In the genomic region with DNA sequence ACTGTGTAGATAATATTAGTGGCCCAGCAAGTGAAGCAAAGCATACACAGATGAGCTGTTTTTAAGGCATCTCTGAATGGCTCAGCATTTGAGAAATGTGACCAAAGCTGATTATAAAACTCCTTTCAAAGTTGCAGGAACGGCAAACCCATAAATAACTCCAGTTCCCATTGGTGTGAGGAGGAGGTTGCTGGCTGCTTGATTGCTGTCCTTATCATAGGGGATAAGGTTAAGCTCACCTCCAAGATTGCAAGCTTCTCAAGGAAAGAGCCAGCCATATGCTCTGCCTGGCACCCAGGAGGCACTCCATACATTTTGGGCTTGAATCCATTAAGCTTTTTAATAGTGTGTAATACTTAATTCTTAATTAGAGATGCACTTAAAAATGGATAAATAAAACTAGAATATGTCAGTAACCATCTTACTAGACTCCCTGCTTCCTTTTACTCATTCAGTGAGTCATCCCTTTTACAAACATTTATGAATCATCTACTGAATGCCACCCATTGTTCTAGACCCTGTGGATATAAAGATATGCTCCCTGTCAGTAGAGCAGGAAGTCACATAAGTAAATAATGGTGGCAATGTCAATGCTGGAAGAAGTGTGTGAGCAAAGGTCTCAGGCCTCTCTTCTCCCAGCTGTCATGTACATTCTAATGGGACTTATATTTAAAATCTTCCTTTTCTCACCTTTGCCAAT, we compare ENCODE assay signal across 1 cellular context.
TF ChIP-seq lines count a peak whose summit lies in the region.

No MANE protein-coding gene starts in this region.

TF ChIP-seq in HEK293, 187 proteins besides CTCF, POLR2A, EP300 and RAD21 (continued from another document):
- TF ChIP-seq, protein P1, sequence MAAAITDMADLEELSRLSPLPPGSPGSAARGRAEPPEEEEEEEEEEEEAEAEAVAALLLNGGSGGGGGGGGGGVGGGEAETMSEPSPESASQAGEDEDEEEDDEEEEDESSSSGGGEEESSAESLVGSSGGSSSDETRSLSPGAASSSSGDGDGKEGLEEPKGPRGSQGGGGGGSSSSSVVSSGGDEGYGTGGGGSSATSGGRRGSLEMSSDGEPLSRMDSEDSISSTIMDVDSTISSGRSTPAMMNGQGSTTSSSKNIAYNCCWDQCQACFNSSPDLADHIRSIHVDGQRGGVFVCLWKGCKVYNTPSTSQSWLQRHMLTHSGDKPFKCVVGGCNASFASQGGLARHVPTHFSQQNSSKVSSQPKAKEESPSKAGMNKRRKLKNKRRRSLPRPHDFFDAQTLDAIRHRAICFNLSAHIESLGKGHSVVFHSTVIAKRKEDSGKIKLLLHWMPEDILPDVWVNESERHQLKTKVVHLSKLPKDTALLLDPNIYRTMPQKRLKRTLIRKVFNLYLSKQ (tag by site-specific recombination; IDR thresholded peaks at IDR 0.05; ENCODE audit: borderline replicate concordance): no peak
- TF ChIP-seq, protein P2, sequence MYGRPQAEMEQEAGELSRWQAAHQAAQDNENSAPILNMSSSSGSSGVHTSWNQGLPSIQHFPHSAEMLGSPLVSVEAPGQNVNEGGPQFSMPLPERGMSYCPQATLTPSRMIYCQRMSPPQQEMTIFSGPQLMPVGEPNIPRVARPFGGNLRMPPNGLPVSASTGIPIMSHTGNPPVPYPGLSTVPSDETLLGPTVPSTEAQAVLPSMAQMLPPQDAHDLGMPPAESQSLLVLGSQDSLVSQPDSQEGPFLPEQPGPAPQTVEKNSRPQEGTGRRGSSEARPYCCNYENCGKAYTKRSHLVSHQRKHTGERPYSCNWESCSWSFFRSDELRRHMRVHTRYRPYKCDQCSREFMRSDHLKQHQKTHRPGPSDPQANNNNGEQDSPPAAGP (tag by site-specific recombination; IDR thresholded peaks at IDR 0.05): peak; percentile 58; the same call in 1 of the 2 replicates
- TF ChIP-seq BCL11A (tag by site-specific recombination; IDR thresholded peaks at IDR 0.05; ENCODE audit: low read depth) (no peak), SP7 (tag by site-specific recombination; IDR thresholded peaks at IDR 0.05) (peak; percentile 80; the same call in 1 of the 2 replicates), ZNF610 (tag by site-specific recombination; IDR thresholded peaks at IDR 0.05; ENCODE audit: borderline replicate concordance) (no peak), GLIS1 (tag by site-specific recombination; IDR thresholded peaks at IDR 0.05) (peak; percentile 11; the same call in 1 of the 2 replicates), KLF1 (tag by site-specific recombination; IDR thresholded peaks at IDR 0.05) (no peak), ZFP69B (tag by site-specific recombination; IDR thresholded peaks at IDR 0.05) (no peak), ZNF221 (tag by site-specific recombination; IDR thresholded peaks at IDR 0.05; ENCODE audit: borderline replicate concordance) (no peak), ZSCAN30 (tag by site-specific recombination; IDR thresholded peaks at IDR 0.05) (no peak)
- TF ChIP-seq, protein P3, sequence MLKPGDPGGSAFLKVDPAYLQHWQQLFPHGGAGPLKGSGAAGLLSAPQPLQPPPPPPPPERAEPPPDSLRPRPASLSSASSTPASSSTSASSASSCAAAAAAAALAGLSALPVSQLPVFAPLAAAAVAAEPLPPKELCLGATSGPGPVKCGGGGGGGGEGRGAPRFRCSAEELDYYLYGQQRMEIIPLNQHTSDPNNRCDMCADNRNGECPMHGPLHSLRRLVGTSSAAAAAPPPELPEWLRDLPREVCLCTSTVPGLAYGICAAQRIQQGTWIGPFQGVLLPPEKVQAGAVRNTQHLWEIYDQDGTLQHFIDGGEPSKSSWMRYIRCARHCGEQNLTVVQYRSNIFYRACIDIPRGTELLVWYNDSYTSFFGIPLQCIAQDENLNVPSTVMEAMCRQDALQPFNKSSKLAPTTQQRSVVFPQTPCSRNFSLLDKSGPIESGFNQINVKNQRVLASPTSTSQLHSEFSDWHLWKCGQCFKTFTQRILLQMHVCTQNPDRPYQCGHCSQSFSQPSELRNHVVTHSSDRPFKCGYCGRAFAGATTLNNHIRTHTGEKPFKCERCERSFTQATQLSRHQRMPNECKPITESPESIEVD (tag by site-specific recombination; IDR thresholded peaks at IDR 0.05): peak; percentile 55; the same call in 1 of the 2 replicates
- TF ChIP-seq, protein P4, sequence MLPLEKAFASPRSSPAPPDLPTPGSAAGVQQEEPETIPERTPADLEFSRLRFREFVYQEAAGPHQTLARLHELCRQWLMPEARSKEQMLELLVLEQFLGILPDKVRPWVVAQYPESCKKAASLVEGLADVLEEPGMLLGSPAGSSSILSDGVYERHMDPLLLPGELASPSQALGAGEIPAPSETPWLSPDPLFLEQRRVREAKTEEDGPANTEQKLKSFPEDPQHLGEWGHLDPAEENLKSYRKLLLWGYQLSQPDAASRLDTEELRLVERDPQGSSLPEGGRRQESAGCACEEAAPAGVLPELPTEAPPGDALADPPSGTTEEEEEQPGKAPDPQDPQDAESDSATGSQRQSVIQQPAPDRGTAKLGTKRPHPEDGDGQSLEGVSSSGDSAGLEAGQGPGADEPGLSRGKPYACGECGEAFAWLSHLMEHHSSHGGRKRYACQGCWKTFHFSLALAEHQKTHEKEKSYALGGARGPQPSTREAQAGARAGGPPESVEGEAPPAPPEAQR (tag by site-specific recombination; IDR thresholded peaks at IDR 0.05): no peak
